In genomic region chr4:124636793-124637192, GRCh38 we compare ENCODE assay signal across 1 cellular context.
A peak's percentile ranks its signal among the peaks of the same experiment; 100 is the strongest.
TF ChIP-seq lines count a peak whose summit lies in the region.

No MANE protein-coding gene starts in this region.

TF ChIP-seq in WTC11, 78 proteins besides CTCF, POLR2A, EP300 and RAD21 (continued from another document):
- peak; percentile 62; the same call in 1 of the 2 replicates for TF ChIP-seq ZBTB43 (CRISPR knock-in tag; IDR thresholded peaks at IDR 0.05)
- TF ChIP-seq AFF4 (CRISPR knock-in tag; IDR thresholded peaks at IDR 0.05; ENCODE audit: borderline replicate concordance), result peak; percentile 54; the same call in 1 of the 2 replicates
- TF ChIP-seq ZBTB21 (CRISPR knock-in tag; IDR thresholded peaks at IDR 0.05; ENCODE audit: borderline replicate concordance), result 0 out of 2 replicates have a peak, but pooled peaks have one; percentile 40
- TF ChIP-seq HMGXB4 (CRISPR knock-in tag; IDR thresholded peaks at IDR 0.05), result no peak
- no peak for TF ChIP-seq NFATC4 (CRISPR knock-in tag; IDR thresholded peaks at IDR 0.05)
- TF ChIP-seq GTF2I (CRISPR knock-in tag; conservative IDR thresholded peaks at IDR 0.05), result no peak
- TF ChIP-seq NR1H2 (CRISPR knock-in tag; IDR thresholded peaks at IDR 0.05), result no peak
- TF ChIP-seq FOXP4 (CRISPR knock-in tag; IDR thresholded peaks at IDR 0.05), result peak; percentile 70; the same call in 1 of the 2 replicates
- no peak for TF ChIP-seq ATF6 (CRISPR knock-in tag; IDR thresholded peaks at IDR 0.05)
- 0 out of 2 replicates have a peak, but pooled peaks have one; percentile 21 for TF ChIP-seq MAX (CRISPR knock-in tag; IDR thresholded peaks at IDR 0.05)
TF ChIP-seq in WTC11: peak in this region for 9.
